23 cellular contexts compared by ENCODE assay signal in genomic region chr20:37955511-37955910, GRCh38. TPM values are rescaled to one million over a fixed set of nuclear protein-coding genes. Genes with fewer than 3 reads are reported as not detected.
DNase-seq lines count a peak whose midpoint lies in the region; ATAC-seq, FAIRE-seq and TF ChIP-seq lines count a peak whose summit lies in the region.
"Had no signal": no experiment of that assay in that cellular context is flagged by ENCODE, and none has a peak within 500 bp of the region (broad histone marks: within the 10 kb centered on the region; RNA-seq: fewer than 3 reads in every experiment).

No MANE protein-coding gene starts in this region.

- no peak overlapping the region for H3K27ac Mint-ChIP-seq in natural killer cell

- DNase-seq in A549 (ENCODE audit: low read depth in 1 of 2, low spot score in 1 of 2) = no peak
- DNase-seq in WERI-Rb-1 = no peak
- peak; percentile 65 for DNase-seq in mesenteric fat pad (ENCODE audit: low spot score)
- DNase-seq in H4 (ENCODE audit: low spot score) = no peak
- DNase-seq in natural killer cell = no peak
- DNase-seq: ACHN, BE2C, DND-41, Kasumi-1, NCI-H1436 treated with DMSO at 0.1 percent for 48 hours, NCI-H1930, NCI-H2107, NCI-H526, SIG-M5 had no signal

- no peak for ATAC-seq in A549
- ATAC-seq in natural killer cell = no peak
- no peak for ATAC-seq in GM19035 (IDR thresholded peaks at IDR 0.05; ENCODE audit: unreplicated experiment)
- ATAC-seq: HepG2, K562, Panc1 had no signal

- intact Hi-C loops in natural killer cell (cut with micrococcal nuclease) = no loop called here

- H3K4me1 Mint-ChIP-seq in natural killer cell = no peaks in the 10 kb centered on the region

- H3K4me3 Mint-ChIP-seq in natural killer cell = no peak overlapping the region

- no peak for TF ChIP-seq RAD21 in A549 (conservative IDR thresholded peaks at IDR 0.05 in 1 of 2, IDR thresholded peaks at IDR 0.05 in 1 of 2)

- H3K4me3 ChIP-seq in A549 (no peak overlapping the region), WERI-Rb-1 (ENCODE audit: low read depth, low read length) (no peak overlapping the region)
- H3K4me3 ChIP-seq: K562, SK-N-MC had no signal

- no peaks in the 10 kb centered on the region for H3K27me3 ChIP-seq in WERI-Rb-1 (ENCODE audit: insufficient read depth, low read depth, severe bottlenecking)
- H3K27me3 ChIP-seq: BE2C had no signal

- POLR2A ChIA-PET in A549 (lab: Yijun Ruan, JAX) = no interaction called here

- H3K9me3 ChIP-seq in A549 (peaks cover 31% of the 10 kb centered on the region), WERI-Rb-1 (ENCODE audit: severe bottlenecking) (peaks cover 8% of the 10 kb centered on the region)
- H3K9me3 ChIP-seq: BE2C had no signal

- WGBS in A549 (ENCODE audit: missing lambda C conversion rate) = 23% methylated on average over 7 of the region's 7 CpGs

- no peaks in the 10 kb centered on the region for H3K9me3 Mint-ChIP-seq in natural killer cell

- no peak for TF ChIP-seq EP300 in A549 (IDR thresholded peaks at IDR 0.05)

- no peak for TF ChIP-seq CTCF in 22Rv1 (IDR thresholded peaks at IDR 0.05)
- TF ChIP-seq CTCF in A549 (IDR thresholded peaks at IDR 0.05) = no peak
- TF ChIP-seq CTCF in WERI-Rb-1 (IDR thresholded peaks at IDR 0.05; ENCODE audit: low read depth, low read length) = no peak
- no peak for TF ChIP-seq CTCF in natural killer cell (IDR thresholded peaks at IDR 0.05)

- peaks cover 11% of the 10 kb centered on the region; the same call in 1 of the 3 replicates for H3K4me1 ChIP-seq in A549
- H3K4me1 ChIP-seq: BE2C had no signal

- CTCF ChIA-PET in A549 (lab: Yijun Ruan, JAX) = no interaction called here

- H3K36me3 ChIP-seq in WERI-Rb-1 = no peaks in the 10 kb centered on the region
- H3K36me3 ChIP-seq: BE2C had no signal

- H3K27ac ChIP-seq in 22Rv1 (peak overlapping the region; percentile 25; the same call in 1 of the 2 replicates), A549 (no peak overlapping the region), WERI-Rb-1 (peak overlapping the region; percentile 70)
- H3K27ac ChIP-seq: SK-N-MC had no signal

- 0 out of 3 replicates have a peak overlapping the region, but pooled peaks have one; percentile 7 for H3K4me2 ChIP-seq in A549

- H3K27me3 Mint-ChIP-seq in natural killer cell (ENCODE audit: low read depth in 2 of 2) = peaks cover 0 to 6% of the 10 kb centered on the region in 2 donors

- TF ChIP-seq POLR2A in A549 (IDR thresholded peaks at IDR 0.05; ENCODE audit: low read length) = no peak

- FAIRE-seq in A549 (lab: Jason Lieb, UNC) = no peak
- FAIRE-seq: GM12892, GM19239, H54, K562 had no signal

- no peaks in the 10 kb centered on the region for H3K36me3 Mint-ChIP-seq in natural killer cell

TF ChIP-seq in A549, 52 proteins besides CTCF, POLR2A, EP300 and RAD21:
- TF ChIP-seq REST (IDR thresholded peaks at IDR 0.05) (no peak), RFX5 (IDR thresholded peaks at IDR 0.05) (no peak), KDM1A (IDR thresholded peaks at IDR 0.05; ENCODE audit: low read depth) (no peak), RNF2 (IDR thresholded peaks at IDR 0.05; ENCODE audit: borderline replicate concordance, low read depth) (no peak), PHF8 (IDR thresholded peaks at IDR 0.05; ENCODE audit: borderline replicate concordance, low read depth) (no peak), RCOR1 (IDR thresholded peaks at IDR 0.05; ENCODE audit: low read depth, low read length) (no peak), CBX2 (IDR thresholded peaks at IDR 0.05; ENCODE audit: borderline replicate concordance, low read depth) (no peak), FOXS1 (CRISPR knock-in tag; IDR thresholded peaks at IDR 0.05) (no peak), ATOH8 (CRISPR knock-in tag; IDR thresholded peaks at IDR 0.05; ENCODE audit: low read depth) (no peak)

RNA-seq across cellular contexts. Expression of gene VSTM2L, which starts 52.6 kb away (rescaled TPM):
- polyA plus RNA-seq in A549 (2011; rRNA removed) (1.9 and 2.0 TPM in 2 replicates), A549 (2017; fragmentation: RNase III; extraction: RNeasy Plus Mini Kit Qiagen cat#74134 plus additional on column Dnase treatment) (3.7 to 7.4 TPM (median 5.8 TPM) in 3 replicates)
- polyA plus RNA-seq in A549 (2012; cell fraction: cytosol; rRNA removed) = 2.6 and 3.7 TPM in 2 replicates
- 4.1 and 5.2 TPM in 2 replicates for polyA plus RNA-seq in A549 (2012; cell fraction: nucleus; rRNA removed)
- polyA minus RNA-seq in A549 (2011; rRNA and poly(A)+ RNA removed) = 0.92 and 1.3 TPM in 2 replicates
- total RNA-seq in mesenteric fat pad (0.93 TPM), natural killer cell (under 1 TPM in 1 of 3 donors, not detected in 2; 0.18 TPM)
- 1.2 and 1.6 TPM in 2 replicates for total RNA-seq in H4 (2014; rRNA removed; shearing (Covaris generic))
- total RNA-seq: HepG2, K562 had no signal
- polyA plus RNA-seq: HepG2, K562 had no signal

Comparison
In these comparisons a context has a peak if more than half of its experiments do, and no peak if none do; other contexts are left out.
1. H3K27ac ChIP-seq: peak in 22Rv1 (single experiment) and WERI-Rb-1 (single experiment); none in A549 (0 of 2).